22 cellular contexts compared by ENCODE assay signal in genomic region chr13:30647824-30648521, GRCh38. TPM values are rescaled to one million over a fixed set of nuclear protein-coding genes. Genes with fewer than 3 reads are reported as not detected.
A peak's percentile ranks its signal among the peaks of the same experiment; 100 is the strongest.
DNase-seq lines count a peak whose midpoint lies in the region; ATAC-seq, FAIRE-seq and TF ChIP-seq lines count a peak whose summit lies in the region.
"Had no signal": no experiment of that assay in that cellular context is flagged by ENCODE, and none has a peak within 500 bp of the region (broad histone marks: within the 10 kb centered on the region; RNA-seq: fewer than 3 reads in every experiment).

No MANE protein-coding gene starts in this region.

- peaks cover 34% of the 10 kb centered on the region for H3K4me1 Mint-ChIP-seq in stimulated activated naive CD8-positive, alpha-beta T cell treated with anti-CD3 and anti-CD28 coated beads, Interleukin-15, Interleukin-2, amounts not matched to agents 100 ng/mL and 50 ng/mL, for 24 hours (ENCODE audit: low read depth)
- peaks cover 34% of the 10 kb centered on the region for H3K4me1 Mint-ChIP-seq in stimulated activated naive CD8-positive, alpha-beta T cell treated with anti-CD3 and anti-CD28 coated beads, Interleukin-15, amount 100 ng/mL, for 72 hours

- ATAC-seq in stimulated activated naive CD8-positive, alpha-beta T cell treated with anti-CD3 and anti-CD28 coated beads, Interleukin-15, amount 100 ng/mL, for 72 hours = no peak
- ATAC-seq in HepG2 (peak; percentile 38; the same call in 1 of the 3 replicates), HG02763 (IDR thresholded peaks at IDR 0.05; ENCODE audit: unreplicated experiment) (no peak)
- ATAC-seq: K562 had no signal

- H2AFZ ChIP-seq in OCI-LY1 (ENCODE audit: low read length) = no peak overlapping the region
- H2AFZ ChIP-seq in HepG2 (ENCODE audit: low read length) = no peak overlapping the region

- H3K27me3 ChIP-seq in OCI-LY1 (ENCODE audit: insufficient read depth, low read length) (no peaks in the 10 kb centered on the region), HepG2 (ENCODE audit: control insufficient read depth in 1 of 2, insufficient read depth in 2 of 2, low read length in 2 of 2) (no peaks in the 10 kb centered on the region)
- H3K27me3 ChIP-seq: brain microvascular endothelial cell, upper lobe of left lung had no signal

- TF ChIP-seq RAD21 in HepG2 (CRISPR knock-in tag; IDR thresholded peaks at IDR 0.05) = no peak

- H3K79me2 ChIP-seq in OCI-LY1 (ENCODE audit: insufficient read depth, low read length) (0 out of 2 replicates have a peak, but pooled peaks cover 7% of the 10 kb centered on the region), HepG2 (ENCODE audit: insufficient read depth, low read length) (no peaks in the 10 kb centered on the region)

- in situ Hi-C loops in HepG2 (cut with HindIII; ENCODE audit: extremely low pct_ligation_motif_present, low pct_unique_long_range_greater_than_20kb) = no loop called here

- peak overlapping the region; percentile 26 for H3K27ac Mint-ChIP-seq in stimulated activated naive CD8-positive, alpha-beta T cell treated with anti-CD3 and anti-CD28 coated beads, Interleukin-15, Interleukin-2, amounts not matched to agents 100 ng/mL and 50 ng/mL, for 24 hours
- no peak overlapping the region for H3K27ac Mint-ChIP-seq in stimulated activated naive CD8-positive, alpha-beta T cell treated with anti-CD3 and anti-CD28 coated beads, Interleukin-15, amount 100 ng/mL, for 72 hours

- no peak for TF ChIP-seq CTCF in OCI-LY1 (IDR thresholded peaks at IDR 0.05; ENCODE audit: low read length)
- no peak for TF ChIP-seq CTCF in HepG2 (CRISPR knock-in tag; IDR thresholded peaks at IDR 0.05)

- BruUV-seq in HepG2 (replicated peaks; lab: Mats Ljungman, UMichigan) = no TSS peak

- no peaks in the 10 kb centered on the region for H3F3A ChIP-seq in OCI-LY1 (ENCODE audit: insufficient read depth, low read length)

- intact Hi-C loops in HepG2 (cut with micrococcal nuclease; ENCODE audit: unreplicated experiment) = no loop called here

- H3K9me3 Mint-ChIP-seq in stimulated activated naive CD8-positive, alpha-beta T cell treated with anti-CD3 and anti-CD28 coated beads, Interleukin-15, Interleukin-2, amounts not matched to agents 100 ng/mL and 50 ng/mL, for 24 hours = no peaks in the 10 kb centered on the region
- H3K9me3 Mint-ChIP-seq in stimulated activated naive CD8-positive, alpha-beta T cell treated with anti-CD3 and anti-CD28 coated beads, Interleukin-15, amount 100 ng/mL, for 72 hours = no peaks in the 10 kb centered on the region
- H3K9me3 Mint-ChIP-seq: activated naive CD8-positive, alpha-beta T cell treated with anti-CD3 and anti-CD28 coated beads, Interleukin-2, amount 10 ng/mL, durations not matched to agents 7 days and 5 days had no signal

- H3K9me3 ChIP-seq in OCI-LY1 (ENCODE audit: low read length) (no peaks in the 10 kb centered on the region), HepG2 (ENCODE audit: low read length) (no peaks in the 10 kb centered on the region)
- H3K9me3 ChIP-seq: Caco-2, HAP-1, upper lobe of left lung had no signal

- TF ChIP-seq EP300 in HepG2 (IDR thresholded peaks at IDR 0.05; ENCODE audit: low read depth in 2 of 2, low read length in 2 of 2) (no peak), HepG2 (CRISPR knock-in tag; IDR thresholded peaks at IDR 0.05; ENCODE audit: borderline replicate concordance) (no peak)

- H3K9ac ChIP-seq in OCI-LY1 (ENCODE audit: low read length) (peak overlapping the region; percentile 30; the same call in 1 of the 2 replicates), HepG2 (ENCODE audit: insufficient read depth, low read depth, low read length) (no peak overlapping the region)

- CTCF ChIA-PET in HepG2 (lab: Yijun Ruan, JAX; ENCODE audit: low intra/inter-chr PET ratio, low total read pairs) = no interaction called here

- H4K20me1 ChIP-seq in OCI-LY1 (ENCODE audit: insufficient read depth, low read length) = no peaks in the 10 kb centered on the region
- no peaks in the 10 kb centered on the region for H4K20me1 ChIP-seq in HepG2 (ENCODE audit: insufficient read depth, low read length)

- peaks cover 82% of the 10 kb centered on the region for H3K36me3 Mint-ChIP-seq in stimulated activated naive CD8-positive, alpha-beta T cell treated with anti-CD3 and anti-CD28 coated beads, Interleukin-15, Interleukin-2, amounts not matched to agents 100 ng/mL and 50 ng/mL, for 24 hours (ENCODE audit: low read depth)

- TF ChIP-seq POLR2A in HepG2 (IDR thresholded peaks at IDR 0.05; ENCODE audit: insufficient read depth in 1 of 2, low read depth in 2 of 2, low read length in 2 of 2) = no peak

- peaks cover 52% of the 10 kb centered on the region for H3K4me1 ChIP-seq in OCI-LY1 (ENCODE audit: insufficient read depth, low read length, severe bottlenecking)
- H3K4me1 ChIP-seq in HepG2 (ENCODE audit: insufficient read depth, low read length) = peaks cover 25% of the 10 kb centered on the region
- H3K4me1 ChIP-seq: HAP-1 had no signal

- DNase-seq in stimulated activated naive CD8-positive, alpha-beta T cell treated with anti-CD3 and anti-CD28 coated beads, Interleukin-15, amount 100 ng/mL, for 72 hours = no peak
- no peak for DNase-seq in HepG2 (ENCODE audit: low spot score)
- no peak for DNase-seq in stimulated activated CD4-positive, alpha-beta T cell treated with anti-CD3 and anti-CD28 coated beads, Interleukin-2, amount 100 ng/mL, for 24 hours
- no peak for DNase-seq in cerebellar nuclear complex (lab: John Stamatoyannopoulos, UW)
- DNase-seq in stimulated activated CD4-positive, alpha-beta T cell treated with anti-CD3 and anti-CD28 coated beads, Interleukin-4, amount 100 ng/mL, for 1 hour = no peak
- DNase-seq: activated naive CD8-positive, alpha-beta T cell treated with anti-CD3 and anti-CD28 coated beads, Interleukin-2, amount 10 ng/mL, durations not matched to agents 7 days and 5 days; brain microvascular endothelial cell; Caco-2; cortex of kidney; mesendoderm; NCI-H1105; NCI-H345; NK-92 treated with Interleukin-12 subunit alpha and Interleukin-12 subunit beta, amount 100 ng/mL, for 24 hours; SW 1271; upper lobe of left lung had no signal

- H3K27me3 Mint-ChIP-seq in stimulated activated naive CD8-positive, alpha-beta T cell treated with anti-CD3 and anti-CD28 coated beads, Interleukin-15, Interleukin-2, amounts not matched to agents 100 ng/mL and 50 ng/mL, for 24 hours = no peaks in the 10 kb centered on the region
- H3K27me3 Mint-ChIP-seq in stimulated activated naive CD8-positive, alpha-beta T cell treated with anti-CD3 and anti-CD28 coated beads, Interleukin-15, amount 100 ng/mL, for 72 hours = no peaks in the 10 kb centered on the region
- H3K27me3 Mint-ChIP-seq: activated naive CD8-positive, alpha-beta T cell treated with anti-CD3 and anti-CD28 coated beads, Interleukin-2, amount 10 ng/mL, durations not matched to agents 7 days and 5 days had no signal

- POLR2A ChIA-PET in HepG2 (lab: Yijun Ruan, JAX) = interaction anchor here (1.4 kb wide), 1 partner anchor 30 kb away, joined by 4 read pairs; the partner anchor contains the start of gene USPL1

- FAIRE-seq in HepG2 (lab: Jason Lieb, UNC) = no peak
- FAIRE-seq: endothelial cell of umbilical vein, K562 had no signal

- peak overlapping the region; percentile 84 for H3K27ac ChIP-seq in OCI-LY1 (ENCODE audit: low read depth, low read length, poor library complexity, severe bottlenecking)
- H3K27ac ChIP-seq in HepG2 (ENCODE audit: extremely low read length, insufficient read depth, low read length) = no peak overlapping the region
- H3K27ac ChIP-seq: brain microvascular endothelial cell, HL-60, upper lobe of left lung had no signal

- no peaks in the 10 kb centered on the region for H3K9me2 ChIP-seq in OCI-LY1 (ENCODE audit: low read depth, low read length)

- peak overlapping the region; percentile 32 for H3K4me3 ChIP-seq in OCI-LY1 (ENCODE audit: low read depth, low read length, poor library complexity, severe bottlenecking)
- H3K4me3 ChIP-seq in HepG2 (replicated peaks in 1 of 3; ENCODE audit: insufficient read depth in 1 of 3, low read depth in 2 of 3, low read length in 3 of 3) = no peak overlapping the region
- H3K4me3 ChIP-seq: HAP-1, K562, upper lobe of left lung had no signal

- no peak overlapping the region for H3K4me3 Mint-ChIP-seq in stimulated activated naive CD8-positive, alpha-beta T cell treated with anti-CD3 and anti-CD28 coated beads, Interleukin-15, Interleukin-2, amounts not matched to agents 100 ng/mL and 50 ng/mL, for 24 hours
- no peak overlapping the region for H3K4me3 Mint-ChIP-seq in stimulated activated naive CD8-positive, alpha-beta T cell treated with anti-CD3 and anti-CD28 coated beads, Interleukin-15, amount 100 ng/mL, for 72 hours
- H3K4me3 Mint-ChIP-seq: activated naive CD8-positive, alpha-beta T cell treated with anti-CD3 and anti-CD28 coated beads, Interleukin-2, amount 10 ng/mL, durations not matched to agents 7 days and 5 days had no signal

- H3K36me3 ChIP-seq in OCI-LY1 (ENCODE audit: insufficient read depth, low read length) = peaks cover 77% of the 10 kb centered on the region
- peaks cover 13 to 68% of the 10 kb centered on the region in 2 experiments for H3K36me3 ChIP-seq in HepG2 (replicated peaks in 1 of 2; ENCODE audit: control insufficient read depth in 1 of 2, insufficient read depth in 2 of 2, low read length in 2 of 2)

- peak overlapping the region; percentile 44 for H3K4me2 ChIP-seq in OCI-LY1 (ENCODE audit: low read length)
- no peak overlapping the region; the same call in 1 of the 2 replicates for H3K4me2 ChIP-seq in HepG2 (ENCODE audit: low read depth, low read length)

- WGBS in HepG2 (ENCODE audit: low lambda C conversion rate) = 83% methylated on average over 6 of the region's 6 CpGs

RNA-seq across cellular contexts. Expression of gene USPL1, which starts 30.3 kb away (rescaled TPM):
- total RNA-seq in HepG2 (2016; rRNA removed; fragmentation: Illumina TruSeq; extraction: Trizol) = 13.7 and 18.3 TPM in 2 replicates
- total RNA-seq in HepG2 (2016; cell fraction: cytosol; rRNA removed; fragmentation: Illumina TruSeq; extraction: Trizol; ENCODE audit: low read depth) = 5.2 and 7.8 TPM in 2 replicates
- 13.0 and 18.8 TPM in 2 replicates for total RNA-seq in HepG2 (2016; cell fraction: insoluble cytoplasmic fraction; rRNA removed; fragmentation: Illumina TruSeq; extraction: Trizol)
- 7.1 and 7.5 TPM in 2 replicates for total RNA-seq in HepG2 (2016; cell fraction: membrane; rRNA removed; fragmentation: Illumina TruSeq; extraction: Trizol)
- total RNA-seq in HepG2 (2016; cell fraction: nucleus; rRNA removed; fragmentation: Illumina TruSeq; extraction: Trizol) = 15.9 and 19.0 TPM in 2 replicates
- 14.0 and 15.9 TPM in 2 replicates for polyA plus RNA-seq in HepG2 (2011; rRNA removed)
- 5.9 and 8.3 TPM in 2 replicates for polyA plus RNA-seq in HepG2 (2011; cell fraction: cytosol; rRNA removed)
- polyA plus RNA-seq in HepG2 (2011; cell fraction: nucleus; rRNA removed) = 21.1 and 22.4 TPM in 2 replicates
- 11.9 and 12.6 TPM in 2 replicates for polyA plus RNA-seq in HepG2 (2012)
- 0.46 and 0.81 TPM in 2 replicates for polyA plus RNA-seq in HepG2 (2016; cell fraction: cytosol; fragmentation: Illumina TruSeq; extraction: Trizol; ENCODE audit: low read depth)
- polyA plus RNA-seq in HepG2 (2016; cell fraction: insoluble cytoplasmic fraction; fragmentation: Illumina TruSeq; extraction: Trizol; ENCODE audit: low read depth) = 13.6 and 13.8 TPM in 2 replicates
- 1.7 and 2.0 TPM in 2 replicates for polyA plus RNA-seq in HepG2 (2016; cell fraction: membrane; fragmentation: Illumina TruSeq; extraction: Trizol; ENCODE audit: low read depth)
- polyA plus RNA-seq in HepG2 (2016; cell fraction: nucleus; fragmentation: Illumina TruSeq; extraction: Trizol; ENCODE audit: insufficient read depth, low read depth) = 26.5 and 28.1 TPM in 2 replicates
- polyA minus RNA-seq in HepG2 (2011; rRNA and poly(A)+ RNA removed; ENCODE audit: low replicate concordance) = 6.2 and 6.4 TPM in 2 replicates
- polyA minus RNA-seq in HepG2 (2011; cell fraction: cytosol; rRNA and poly(A)+ RNA removed) = 7.7 and 8.2 TPM in 2 replicates
- polyA minus RNA-seq in HepG2 (2011; cell fraction: nucleus; rRNA and poly(A)+ RNA removed) = 29.2 and 38.0 TPM in 2 replicates
